ENCODE assay signal across 33 cellular contexts in the genomic region with DNA sequence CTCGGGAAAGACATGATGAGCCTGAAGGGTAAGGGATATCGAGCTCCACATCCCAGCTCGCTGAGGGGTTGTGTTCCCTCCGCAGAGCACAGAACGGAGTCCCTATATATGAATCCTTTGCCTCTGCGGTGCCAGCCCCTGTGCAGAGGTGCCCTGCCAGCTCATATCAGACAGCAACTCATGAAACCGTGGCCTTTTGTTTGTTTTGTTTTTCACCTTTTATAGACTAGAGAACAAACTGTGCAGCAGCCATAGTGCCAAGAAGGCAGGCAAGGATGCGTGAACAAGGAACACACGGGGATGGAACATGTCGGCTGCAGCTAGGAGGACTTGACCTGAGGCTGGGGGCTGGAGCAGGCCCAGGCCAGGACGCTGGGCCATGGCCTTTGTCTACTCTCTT.
"Had no signal": no experiment of that assay in that cellular context is flagged by ENCODE, and none has a peak within 500 bp of the region (broad histone marks: within the 10 kb centered on the region; RNA-seq: fewer than 3 reads in every experiment).

No MANE protein-coding gene starts in this region.

- ATAC-seq: activated CD4-positive, alpha-beta T cell treated with anti-CD3 and anti-CD28 coated beads for 36 hours; activated CD8-positive, alpha-beta memory T cell treated with anti-CD3 and anti-CD28 coated beads, Interleukin-2, amount 10 ng/mL, durations not matched to agents 7 days and 5 days; activated CD8-positive, alpha-beta T cell treated with anti-CD3 and anti-CD28 coated beads, Interleukin-2, amount 10 ng/mL, durations not matched to agents 7 days and 5 days; activated naive CD8-positive, alpha-beta T cell treated with anti-CD3 and anti-CD28 coated beads, Interleukin-2, amount 50 U/mL, for 24 hours; body of pancreas; foreskin keratinocyte; gastrocnemius medialis; heart left ventricle; T-helper 17 cell had no signal

- H3K9me3 Mint-ChIP-seq: activated CD4-positive, alpha-beta memory T cell treated with anti-CD3 and anti-CD28 coated beads for 36 hours; activated CD4-positive, alpha-beta T cell treated with anti-CD3 and anti-CD28 coated beads, Interleukin-2, amount 10 ng/mL, durations not matched to agents 24 days and 14 days; activated naive CD4-positive, alpha-beta T cell treated with anti-CD3 and anti-CD28 coated beads for 36 hours; activated naive CD4-positive, alpha-beta T cell treated with anti-CD3 and anti-CD28 coated beads, Interleukin-2, amount 50 U/mL, for 24 hours; activated naive CD8-positive, alpha-beta T cell treated with anti-CD3 and anti-CD28 coated beads for 36 hours; activated naive CD8-positive, alpha-beta T cell treated with anti-CD3 and anti-CD28 coated beads, Interleukin-2, amount 50 U/mL, for 24 hours; activated T-helper 1 cell treated with anti-CD3 and anti-CD28 coated beads, Interleukin-12 subunit alpha, Interleukin-12 subunit beta, Interleukin-2, Interleukin-4 antibody, amounts not matched to agents 30 ng/mL and 10 ng/mL and 1 ng/mL, durations not matched to agents 14 hours and 24 hours and 36 hours; activated T-helper 2 cell treated with anti-CD3 and anti-CD28 coated beads, Interferon-gamma antibody, Interleukin-2, Interleukin-4, amounts not matched to agents 10 μg/mL and 5 μg/mL and 100 μg/mL, durations not matched to agents 14 hours and 24 hours and 36 hours; endodermal cell; T-helper 2 cell treated with Interferon-gamma antibody and Interleukin-4, amounts not matched to agents 5 μg/mL and 100 μg/mL, for 36 hours had no signal

- H3K36me3 ChIP-seq: adrenal gland, esophagus muscularis mucosa, gastrocnemius medialis, heart left ventricle had no signal

- H3K9me3 ChIP-seq: adrenal gland, body of pancreas, esophagus muscularis mucosa, gastrocnemius medialis, heart left ventricle had no signal

- H3K27me3 Mint-ChIP-seq: activated CD4-positive, alpha-beta T cell treated with anti-CD3 and anti-CD28 coated beads for 36 hours had no signal

- H3K4me1 Mint-ChIP-seq: activated CD4-positive, alpha-beta T cell treated with anti-CD3 and anti-CD28 coated beads for 36 hours; activated CD4-positive, alpha-beta T cell treated with anti-CD3 and anti-CD28 coated beads, Interleukin-2, amount 10 ng/mL, durations not matched to agents 24 days and 14 days; activated CD8-positive, alpha-beta memory T cell treated with anti-CD3 and anti-CD28 coated beads, Interleukin-2, amount 10 ng/mL, durations not matched to agents 7 days and 5 days; activated naive CD4-positive, alpha-beta T cell treated with anti-CD3 and anti-CD28 coated beads, Interleukin-2, amount 50 U/mL, for 24 hours; activated naive CD8-positive, alpha-beta T cell treated with anti-CD3 and anti-CD28 coated beads for 36 hours; activated naive CD8-positive, alpha-beta T cell treated with anti-CD3 and anti-CD28 coated beads, Interleukin-2, amount 50 U/mL, for 24 hours; T-helper 17 cell had no signal

- H3K27ac ChIP-seq: adrenal gland, body of pancreas, esophagus muscularis mucosa, foreskin keratinocyte, gastrocnemius medialis had no signal

- H3K4me3 Mint-ChIP-seq: activated CD4-positive, alpha-beta memory T cell treated with anti-CD3 and anti-CD28 coated beads for 36 hours; activated CD4-positive, alpha-beta T cell treated with anti-CD3 and anti-CD28 coated beads for 36 hours; activated CD4-positive, alpha-beta T cell treated with anti-CD3 and anti-CD28 coated beads, Interleukin-2, amount 10 ng/mL, durations not matched to agents 24 days and 14 days; activated CD8-positive, alpha-beta memory T cell treated with anti-CD3 and anti-CD28 coated beads, Interleukin-2, amount 10 ng/mL, durations not matched to agents 7 days and 5 days; activated CD8-positive, alpha-beta T cell treated with anti-CD3 and anti-CD28 coated beads, Interleukin-2, amount 10 ng/mL, durations not matched to agents 7 days and 5 days; activated naive CD4-positive, alpha-beta T cell treated with anti-CD3 and anti-CD28 coated beads for 36 hours; activated naive CD4-positive, alpha-beta T cell treated with anti-CD3 and anti-CD28 coated beads, Interleukin-2, amount 50 U/mL, for 24 hours; activated naive CD8-positive, alpha-beta T cell treated with anti-CD3 and anti-CD28 coated beads for 36 hours; activated naive CD8-positive, alpha-beta T cell treated with anti-CD3 and anti-CD28 coated beads, Interleukin-2, amount 50 U/mL, for 24 hours; activated T-helper 1 cell treated with anti-CD3 and anti-CD28 coated beads, Interleukin-12 subunit alpha, Interleukin-12 subunit beta, Interleukin-2, Interleukin-4 antibody, amounts not matched to agents 30 ng/mL and 10 ng/mL and 1 ng/mL, durations not matched to agents 14 hours and 24 hours and 36 hours; endodermal cell; T-helper 17 cell; T-helper 2 cell treated with Interferon-gamma antibody and Interleukin-4, amounts not matched to agents 5 μg/mL and 100 μg/mL, for 36 hours had no signal

- H3K27ac Mint-ChIP-seq: activated CD4-positive, alpha-beta memory T cell treated with anti-CD3 and anti-CD28 coated beads for 36 hours; activated CD4-positive, alpha-beta T cell treated with anti-CD3 and anti-CD28 coated beads for 36 hours; activated CD4-positive, alpha-beta T cell treated with anti-CD3 and anti-CD28 coated beads, Interleukin-2, amount 10 ng/mL, durations not matched to agents 24 days and 14 days; activated CD8-positive, alpha-beta memory T cell treated with anti-CD3 and anti-CD28 coated beads, Interleukin-2, amount 10 ng/mL, durations not matched to agents 7 days and 5 days; activated CD8-positive, alpha-beta T cell treated with anti-CD3 and anti-CD28 coated beads, Interleukin-2, amount 10 ng/mL, durations not matched to agents 7 days and 5 days; activated naive CD4-positive, alpha-beta T cell treated with anti-CD3 and anti-CD28 coated beads for 36 hours; activated naive CD4-positive, alpha-beta T cell treated with anti-CD3 and anti-CD28 coated beads, Interleukin-2, amount 50 U/mL, for 24 hours; activated naive CD8-positive, alpha-beta T cell treated with anti-CD3 and anti-CD28 coated beads for 36 hours; activated naive CD8-positive, alpha-beta T cell treated with anti-CD3 and anti-CD28 coated beads, Interleukin-2, amount 50 U/mL, for 24 hours; activated T-helper 1 cell treated with anti-CD3 and anti-CD28 coated beads, Interleukin-12 subunit alpha, Interleukin-12 subunit beta, Interleukin-2, Interleukin-4 antibody, amounts not matched to agents 30 ng/mL and 10 ng/mL and 1 ng/mL, durations not matched to agents 14 hours and 24 hours and 36 hours; activated T-helper 2 cell treated with anti-CD3 and anti-CD28 coated beads, Interferon-gamma antibody, Interleukin-2, Interleukin-4, amounts not matched to agents 10 μg/mL and 5 μg/mL and 100 μg/mL, durations not matched to agents 14 hours and 24 hours and 36 hours; endodermal cell; T-helper 17 cell; T-helper 2 cell treated with Interferon-gamma antibody and Interleukin-4, amounts not matched to agents 5 μg/mL and 100 μg/mL, for 36 hours had no signal

- H3K4me1 ChIP-seq: esophagus muscularis mucosa, foreskin keratinocyte, gastrocnemius medialis had no signal

- H3K27me3 ChIP-seq: adrenal gland, body of pancreas, esophagus muscularis mucosa, gastrocnemius medialis, heart left ventricle had no signal

- H3K36me3 Mint-ChIP-seq: activated CD4-positive, alpha-beta memory T cell treated with anti-CD3 and anti-CD28 coated beads for 36 hours; activated CD8-positive, alpha-beta memory T cell treated with anti-CD3 and anti-CD28 coated beads, Interleukin-2, amount 10 ng/mL, durations not matched to agents 7 days and 5 days; activated naive CD4-positive, alpha-beta T cell treated with anti-CD3 and anti-CD28 coated beads, Interleukin-2, amount 50 U/mL, for 24 hours; activated naive CD8-positive, alpha-beta T cell treated with anti-CD3 and anti-CD28 coated beads for 36 hours had no signal

- DNase-seq: activated CD4-positive, alpha-beta memory T cell treated with anti-CD3 and anti-CD28 coated beads for 36 hours; activated CD4-positive, alpha-beta T cell treated with anti-CD3 and anti-CD28 coated beads for 36 hours; activated CD4-positive, alpha-beta T cell treated with anti-CD3 and anti-CD28 coated beads, Interleukin-2, amount 10 ng/mL, durations not matched to agents 24 days and 14 days; activated CD4-positive, CD25-positive, alpha-beta regulatory T cell; activated CD4-positive, CD25-positive, alpha-beta regulatory T cell treated with anti-CD3 and anti-CD28 coated beads, Interleukin-2, amount 50 U/mL, for 72 hours; activated CD8-positive, alpha-beta memory T cell treated with anti-CD3 and anti-CD28 coated beads, Interleukin-2, amount 10 ng/mL, durations not matched to agents 7 days and 5 days; activated CD8-positive, alpha-beta memory T cell treated with anti-CD3 and anti-CD28 coated beads, Interleukin-2, amount 50 U/mL, for 4 hours; activated CD8-positive, alpha-beta T cell treated with anti-CD3 and anti-CD28 coated beads, Interleukin-2, amount 10 ng/mL, durations not matched to agents 7 days and 5 days; activated effector memory CD4-positive, alpha-beta T cell treated with anti-CD3 and anti-CD28 coated beads, Interleukin-2, amount 50 U/mL, for 16 hours; activated naive CD4-positive, alpha-beta T cell treated with anti-CD3 and anti-CD28 coated beads for 36 hours; activated naive CD8-positive, alpha-beta T cell treated with anti-CD3 and anti-CD28 coated beads for 36 hours; activated naive CD8-positive, alpha-beta T cell treated with anti-CD3 and anti-CD28 coated beads, Interleukin-2, amount 50 U/mL, for 24 hours; activated T-cell treated with anti-CD3 and anti-CD28 coated beads, Interleukin-2, amount 50 U/mL, for 1 hour; activated T-cell treated with anti-CD3 and anti-CD28 coated beads, Interleukin-2, amount 50 U/mL, for 48 hours; adrenal gland; amygdala; aorta; body of pancreas; caudate nucleus; effector CD8-positive, alpha-beta T cell; endodermal cell; foreskin keratinocyte; gastrocnemius medialis; glutamatergic neuron; T-helper 1 cell; T-helper 17 cell; T1000 had no signal

- H3K4me3 ChIP-seq: adrenal gland, body of pancreas, esophagus muscularis mucosa, gastrocnemius medialis, heart left ventricle had no signal
